Comparison of ENCODE assay signal across 13 cellular contexts in the genomic region with DNA sequence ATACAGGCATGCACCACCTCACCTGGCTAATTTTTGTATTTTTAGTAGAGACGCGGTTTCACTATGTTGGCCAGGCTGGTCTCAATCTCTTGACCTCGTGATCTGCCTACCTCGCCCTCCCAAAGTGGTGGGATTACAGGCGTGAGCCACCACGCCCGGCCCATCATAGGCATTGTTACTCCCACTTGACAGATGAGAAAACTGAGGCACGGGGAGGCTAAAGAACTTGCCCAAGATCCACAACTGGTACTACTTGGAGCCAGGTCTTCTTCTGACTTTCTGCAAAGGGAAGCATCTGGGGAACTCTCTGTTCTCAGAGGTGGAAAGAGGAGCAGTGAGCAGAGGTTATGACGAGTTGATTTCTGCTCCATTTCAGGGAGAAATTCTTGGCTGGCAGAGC. TPM values are rescaled to one million over a fixed set of nuclear protein-coding genes. Genes with fewer than 3 reads are reported as not detected.
A peak's percentile ranks its signal among the peaks of the same experiment; 100 is the strongest.
DNase-seq lines count a peak whose midpoint lies in the region; ATAC-seq, FAIRE-seq and TF ChIP-seq lines count a peak whose summit lies in the region.
"Not testable (repeated sequence)": the region's sequence is repeated elsewhere in the genome, so short reads cannot be mapped to it uniquely, and the experiment has no call there.
"Had no signal": no experiment of that assay in that cellular context is flagged by ENCODE, and none has a peak within 500 bp of the region (broad histone marks: within the 10 kb centered on the region; RNA-seq: fewer than 3 reads in every experiment).

No MANE protein-coding gene starts in this region.

- not testable (repeated sequence) for H4K8ac ChIP-seq in H1 (ENCODE audit: extremely low read depth, insufficient read depth, low read length)

- POLR2A ChIA-PET in K562 (lab: Yijun Ruan, JAX) (interaction anchor here (0.6 kb wide), 2 partner anchors 78 to 579 kb away, joined by 3 read pairs; no protein-coding TSS in a partner anchor), H1 (lab: Charles Lee; ENCODE audit: partially characterized antibody) (interaction anchor here (13.2 kb wide), 1 partner anchor 15 kb away, joined by 198 read pairs; a partner anchor contains a TSS)

- not testable (repeated sequence) for TF ChIP-seq RAD21 in K562 (CRISPR knock-in tag; conservative IDR thresholded peaks at IDR 0.05 in 1 of 2, IDR thresholded peaks at IDR 0.05 in 1 of 2); H1 (IDR thresholded peaks at IDR 0.05 in 1 of 2, conservative IDR thresholded peaks at IDR 0.05 in 1 of 2; ENCODE audit: low read depth in 2 of 2, low read length in 2 of 2)

- not testable (repeated sequence) for H3K9ac ChIP-seq in K562 (ENCODE audit: insufficient read depth in 1 of 2, low read depth in 2 of 2, low read length in 2 of 2); H1 (replicated peaks in 1 of 4; ENCODE audit: extremely low read depth in 1 of 4, low read depth in 3 of 4, low read length in 3 of 4)

- H2BK12ac ChIP-seq in H1 (ENCODE audit: low read depth, low read length), result 0 out of 2 replicates have a peak overlapping the region, but pooled peaks have one; percentile 90

- H3K4me2 ChIP-seq in K562 (ENCODE audit: insufficient read depth, low read length); H1 (ENCODE audit: insufficient read depth in 1 of 2, low read depth in 2 of 2, low read length in 2 of 2): not testable (repeated sequence)

- not testable (repeated sequence) for H3K36me3 Mint-ChIP-seq in mesothelial cell of epicardium; osteocyte (ENCODE audit: unreplicated experiment)

- not testable (repeated sequence) for H3K27me3 ChIP-seq in SJCRH30; K562 (ENCODE audit: control insufficient read depth in 2 of 2, insufficient read depth in 2 of 2, low read length in 2 of 2); H1 (replicated peaks in 1 of 4; ENCODE audit: control insufficient read depth in 3 of 4, extremely low read depth in 1 of 4, insufficient read depth in 3 of 4, low read length in 3 of 4); layer of hippocampus (ENCODE audit: control insufficient read depth, insufficient read depth, low read length); stomach; upper lobe of right lung

- H2AK5ac ChIP-seq in H1 (ENCODE audit: low read depth, low read length), result not testable (repeated sequence)

- not testable (repeated sequence) for ATAC-seq in K562, upper lobe of right lung

- intact Hi-C loops in K562 (cut with micrococcal nuclease); stomach (cut with DNase I; ENCODE audit: low total_unique reads); upper lobe of right lung (cut with DNase I): not testable (repeated sequence)

- not testable (repeated sequence) for H3K56ac ChIP-seq in H1 (replicated peaks; ENCODE audit: insufficient read length, low read depth, low read length)

- not testable (repeated sequence) for DNase-seq in SJCRH30; K562 (ENCODE audit: extremely low read depth in 1 of 4, low spot score in 3 of 4); H1 (ENCODE audit: low read depth in 1 of 2, low spot score in 2 of 2); mesothelial cell of epicardium (ENCODE audit: low spot score in 2 of 2, unreplicated experiment in 2 of 2); osteocyte (ENCODE audit: extremely low spot score, unreplicated experiment); stomach; upper lobe of right lung

- peaks cover 30% of the 10 kb centered on the region for H3K4me1 Mint-ChIP-seq in mesothelial cell of epicardium
- H3K4me1 Mint-ChIP-seq in osteocyte (ENCODE audit: unreplicated experiment), result peaks cover 78% of the 10 kb centered on the region

- H3K4me3 Mint-ChIP-seq in mesothelial cell of epicardium; osteocyte (ENCODE audit: unreplicated experiment): not testable (repeated sequence)

- TF ChIP-seq CTCF in K562 (IDR thresholded peaks at IDR 0.05 in 2 of 3, conservative IDR thresholded peaks at IDR 0.05 in 1 of 3; ENCODE audit: insufficient read depth in 2 of 3, low read depth in 1 of 3, low read length in 3 of 3); H1 (IDR thresholded peaks at IDR 0.05; ENCODE audit: control extremely low read depth in 1 of 3, insufficient read depth in 1 of 3, low read depth in 1 of 3, low read length in 3 of 3); mesothelial cell of epicardium (IDR thresholded peaks at IDR 0.05; ENCODE audit: unreplicated experiment); osteocyte (IDR thresholded peaks at IDR 0.05); stomach (IDR thresholded peaks at IDR 0.05); upper lobe of right lung (IDR thresholded peaks at IDR 0.05): not testable (repeated sequence)

- H3K14ac ChIP-seq in H1 (ENCODE audit: insufficient read length), result not testable (repeated sequence)

- H3K9me3 ChIP-seq in SJCRH30 (replicated peaks); K562 (replicated peaks; ENCODE audit: control insufficient read depth, insufficient read depth, low read depth, low read length); H1 (ENCODE audit: insufficient read depth in 2 of 2, low read depth in 1 of 2, low read length in 1 of 2); stomach; upper lobe of right lung: not testable (repeated sequence)

- BruUV-seq in K562 (replicated peaks; lab: Mats Ljungman, UMichigan), result not testable (repeated sequence)

- TF ChIP-seq EP300 in K562 (IDR thresholded peaks at IDR 0.05; ENCODE audit: low read length); H1 (IDR thresholded peaks at IDR 0.05; ENCODE audit: borderline replicate concordance in 1 of 2, low read depth in 2 of 2, low read length in 2 of 2); stomach (IDR thresholded peaks at IDR 0.05): not testable (repeated sequence)

- H2AFZ ChIP-seq in K562 (ENCODE audit: low read depth, low read length); H1 (ENCODE audit: low read length): not testable (repeated sequence)

- not testable (repeated sequence) for H3K79me1 ChIP-seq in H1 (ENCODE audit: low read depth, low read length)

- not testable (repeated sequence) for H4K91ac ChIP-seq in H1 (replicated peaks; ENCODE audit: insufficient read length, low read length)

- CTCF ChIA-PET in K562 (lab: Yijun Ruan, JAX; ENCODE audit: low intra/inter-chr PET ratio), result interaction anchor here (0.6 kb wide), 1 partner anchor 42 kb away, joined by 3 read pairs; no protein-coding TSS in a partner anchor
- CTCF ChIA-PET in H1 (lab: Charles Lee; ENCODE audit: partially characterized antibody), result interaction anchor here (0.7 to 16.8 kb wide), 6 partner anchors 9 to 56 kb away, joined by 3 to 1347 read pairs (median 3); a partner anchor contains a TSS

- peaks cover 42% of the 10 kb centered on the region for H3K4me1 ChIP-seq in SJCRH30
- peaks cover 26 to 47% of the 10 kb centered on the region in 2 experiments for H3K4me1 ChIP-seq in K562 (replicated peaks in 1 of 2; ENCODE audit: control insufficient read depth in 2 of 2, insufficient read depth in 2 of 2, low read length in 2 of 2)
- H3K4me1 ChIP-seq in H1 (replicated peaks in 1 of 4; ENCODE audit: control insufficient read depth in 3 of 4, insufficient read depth in 4 of 4, low read length in 3 of 4), result peaks cover under 1 to 27% (median 11%) of the 10 kb centered on the region in 4 experiments
- H3K4me1 ChIP-seq in stomach, result peaks cover 59 to 72% (median 65%) of the 10 kb centered on the region in 4 donors
- H3K4me1 ChIP-seq in upper lobe of right lung, result peaks cover 60% of the 10 kb centered on the region

- H3K9me3 Mint-ChIP-seq in mesothelial cell of epicardium; osteocyte (ENCODE audit: unreplicated experiment): not testable (repeated sequence)

- H2BK15ac ChIP-seq in H1 (ENCODE audit: low read length), result not testable (repeated sequence)

- 0 out of 2 replicates have a peak overlapping the region, but pooled peaks have one; percentile 24 for H2BK5ac ChIP-seq in H1 (ENCODE audit: low read depth, low read length)

- not testable (repeated sequence) for H3K23me2 ChIP-seq in H1 (ENCODE audit: low read depth, low read length)

- H3K18ac ChIP-seq in H1 (ENCODE audit: extremely low read depth, low read length), result not testable (repeated sequence)

- not testable (repeated sequence) for H3K79me2 ChIP-seq in K562 (ENCODE audit: control insufficient read depth, insufficient read depth, low read length); H1 (ENCODE audit: control insufficient read depth in 1 of 2, insufficient read depth in 2 of 2, low read length in 2 of 2)

- H3K9me1 ChIP-seq in K562 (ENCODE audit: control insufficient read depth, insufficient read depth, low read length), result not testable (repeated sequence)

- H3K27me3 Mint-ChIP-seq in mesothelial cell of epicardium (ENCODE audit: low read depth); osteocyte (ENCODE audit: unreplicated experiment): not testable (repeated sequence)

- not testable (repeated sequence) for H3K23ac ChIP-seq in H1 (ENCODE audit: insufficient read length)

- in situ Hi-C loops in K562 (cut with MboI), result not testable (repeated sequence)

- not testable (repeated sequence) for H3K4ac ChIP-seq in H1 (replicated peaks; ENCODE audit: insufficient read length, low read depth, low read length)

- H4K20me1 ChIP-seq in K562 (replicated peaks; ENCODE audit: control insufficient read depth, insufficient read depth, low read length); H1 (replicated peaks in 1 of 2; ENCODE audit: control insufficient read depth in 1 of 2, insufficient read depth in 2 of 2, low read length in 2 of 2): not testable (repeated sequence)

- not testable (repeated sequence) for H3K36me3 ChIP-seq in SJCRH30; K562 (ENCODE audit: control insufficient read depth, insufficient read depth, low read length); H1 (ENCODE audit: control insufficient read depth in 2 of 4, insufficient read depth in 4 of 4, low read length in 3 of 4); stomach; upper lobe of right lung

- not testable (repeated sequence) for TF ChIP-seq POLR2A in K562 (conservative IDR thresholded peaks at IDR 0.05); H1 (IDR thresholded peaks at IDR 0.05; ENCODE audit: control extremely low read depth in 1 of 2, low read depth in 2 of 2, low read length in 2 of 2); stomach (IDR thresholded peaks at IDR 0.05)

- peak overlapping the region; percentile 53 for H3K27ac Mint-ChIP-seq in mesothelial cell of epicardium
- H3K27ac Mint-ChIP-seq in osteocyte (ENCODE audit: unreplicated experiment), result peak overlapping the region; percentile 99

- peak overlapping the region; percentile 78; the same call in 1 of the 2 replicates for H3K27ac ChIP-seq in SJCRH30
- not testable (repeated sequence) for H3K27ac ChIP-seq in K562 (ENCODE audit: extremely low read depth, low read depth, low read length); H1 (ENCODE audit: low read depth, low read length)
- H3K27ac ChIP-seq in layer of hippocampus (ENCODE audit: low read depth, low read length), result peak overlapping the region; percentile 52
- peak overlapping the region; percentile 37 to 98 (median 95) for H3K27ac ChIP-seq in stomach
- peak overlapping the region; percentile 71 for H3K27ac ChIP-seq in upper lobe of right lung

- H2BK20ac ChIP-seq in H1 (ENCODE audit: low read length), result peak overlapping the region; percentile 91; the same call in 1 of the 2 replicates

- not testable (repeated sequence) for H2BK120ac ChIP-seq in H1 (replicated peaks; ENCODE audit: low read depth, low read length)

- not testable (repeated sequence) for H3K4me3 ChIP-seq in SJCRH30; K562; H1 (ENCODE audit: extremely low read depth in 1 of 4, insufficient read depth in 2 of 4, low read depth in 3 of 4, low read length in 4 of 4); stomach; upper lobe of right lung

- H4K5ac ChIP-seq in H1 (ENCODE audit: insufficient read length, low read depth, low read length), result not testable (repeated sequence)

- WGBS in K562 (ENCODE audit: insufficient coverage, low coverage, missing lambda C conversion rate), result 50% methylated on average over 7 of the region's 9 CpGs
- 82% methylated on average over 9 of the region's 9 CpGs; no CpG with 5 or more reads in 1 of the 2 experiments for WGBS in H1 (ENCODE audit: extremely low coverage in 1 of 2, insufficient coverage in 1 of 2, insufficient read length in 1 of 2, insufficient replicate concordance in 2 of 2, low coverage in 1 of 2, low lambda C conversion rate in 2 of 2, missing lambda C conversion rate in 1 of 2), 2 experiments
- 77 to 87% (median 79%) methylated on average over 9 of the region's 9 CpGs for WGBS in stomach, 5 donors

- not testable (repeated sequence) for FAIRE-seq in K562 (lab: Jason Lieb, UNC); H1 (lab: Jason Lieb, UNC)

RNA-seq across cellular contexts. Expression of a gene that starts 9.4 kb away (rescaled TPM):
- 11.9 and 12.4 TPM in 2 replicates for total RNA-seq in SJCRH30 (2014; rRNA removed; shearing (Covaris generic))
- total RNA-seq in K562 (2011; cell fraction: chromatin; rRNA removed; ENCODE audit: low replicate concordance), result 7.9 and 25.6 TPM in 2 replicates
- 22.5 and 24.0 TPM in 2 replicates for total RNA-seq in K562 (2011; cell fraction: nucleolus; rRNA removed)
- total RNA-seq in K562 (2011; cell fraction: nucleoplasm; rRNA removed), result 13.4 and 14.2 TPM in 2 replicates
- 29.0 and 41.6 TPM in 2 replicates for total RNA-seq in K562 (2014; rRNA removed)
- total RNA-seq in K562 (2014; rRNA removed; fragmentation: Illumina TruSeq; extraction: Trizol), result 2.7 and 3.2 TPM in 2 replicates
- 7.3 and 8.3 TPM in 2 replicates for total RNA-seq in K562 (2015; rRNA removed; fragmentation: Illumina TruSeq; extraction: Trizol)
- 62.8 and 70.2 TPM in 2 replicates for total RNA-seq in K562 (2021)
- 4.0 and 13.8 TPM in 2 replicates for polyA plus RNA-seq in K562 (2011; rRNA removed)
- 6.0 and 18.2 TPM in 2 replicates for polyA plus RNA-seq in K562 (2011; cell fraction: cytosol; rRNA removed)
- 9.9 and 15.1 TPM in 2 replicates for polyA plus RNA-seq in K562 (2011; cell fraction: nucleus; rRNA removed)
- 24.9 and 50.5 TPM in 2 replicates for polyA plus RNA-seq in K562 (2012)
- polyA plus RNA-seq in K562 (2014; fragmentation: Illumina TruSeq; extraction: Trizol), result 18.4 and 49.9 TPM in 2 replicates
- polyA plus RNA-seq in K562 (2014; fragmentation: Nextera tagmentation; extraction: Ambion mirVana), result under 1 TPM; 0.67 to 0.69 TPM
- polyA plus RNA-seq in K562 (2014; rRNA removed), result 22.5 and 28.1 TPM in 2 replicates
- polyA minus RNA-seq in K562 (2011; rRNA and poly(A)+ RNA removed), result 1.9 and 2.3 TPM in 2 replicates
- polyA minus RNA-seq in K562 (2011; cell fraction: cytosol; rRNA and poly(A)+ RNA removed), result 12.7 and 21.9 TPM in 2 replicates
- 10.2 and 10.6 TPM in 2 replicates for polyA minus RNA-seq in K562 (2011; cell fraction: nucleus; rRNA and poly(A)+ RNA removed)
- total RNA-seq in H1 (2021; fragmentation: NEBNext Ultra II Directional; extraction: Animal tissue kit (Norgen Biotek cat#: 25700)), result 10.1 and 11.2 TPM in 2 replicates
- 8.3 and 15.4 TPM in 2 replicates for polyA plus RNA-seq in H1 (2011; rRNA removed)
- 5.3 TPM for polyA plus RNA-seq in H1 (2011; cell fraction: cytosol; rRNA removed)
- polyA plus RNA-seq in H1 (2011; cell fraction: nucleus; rRNA removed), result 7.8 TPM
- polyA plus RNA-seq in H1 (2012, experiment 1 of 2), result 5.5 to 11.6 TPM (median 10.8 TPM) in 4 replicates
- 8.9 TPM for polyA plus RNA-seq in H1 (2012, experiment 2 of 2)
- 11.0 TPM for polyA plus RNA-seq in H1 (2013, experiment 1 of 2)
- polyA plus RNA-seq in H1 (2013, experiment 2 of 2), result 10.5 TPM
- 2.1 and 2.2 TPM in 2 replicates for polyA minus RNA-seq in H1 (2011; rRNA and poly(A)+ RNA removed)
- polyA minus RNA-seq in H1 (2011; cell fraction: cytosol; rRNA and poly(A)+ RNA removed), result 4.3 TPM
- 5.1 TPM for polyA minus RNA-seq in H1 (2011; cell fraction: nucleus; rRNA and poly(A)+ RNA removed)
- 38.5 to 39.1 TPM (median 38.8 TPM) in 3 replicates for total RNA-seq in mesothelial cell of epicardium
- total RNA-seq in osteocyte, result 282 and 283 TPM in 2 replicates
- 100 to 1,000 TPM in 2 of 5 donors, 10 to 100 TPM in 3; 28.6 to 195 (median 66.3) TPM for total RNA-seq in stomach
- polyA plus RNA-seq in stomach, result 100 to 1,000 TPM in 1 of 3 donors, 10 to 100 TPM in 2; 70.2 to 112 (median 90.1) TPM
- total RNA-seq in upper lobe of right lung, result 73.9 TPM
- total RNA-seq: CD4-positive, CD25-positive, alpha-beta regulatory T cell had no signal
- polyA plus RNA-seq: CD4-positive, CD25-positive, alpha-beta regulatory T cell had no signal

RNA-seq across cellular contexts. Expression of a gene that starts 29.0 kb away (rescaled TPM):
- total RNA-seq in SJCRH30 (2014; rRNA removed; shearing (Covaris generic)), result not detected in 2 replicates
- not detected in 2 replicates for total RNA-seq in K562 (2011; cell fraction: chromatin; rRNA removed; ENCODE audit: low replicate concordance)
- not detected in 2 replicates for total RNA-seq in K562 (2011; cell fraction: nucleolus; rRNA removed)
- not detected in 2 replicates for total RNA-seq in K562 (2011; cell fraction: nucleoplasm; rRNA removed)
- total RNA-seq in K562 (2014; rRNA removed) (not detected in 2 replicates), K562 (2014; rRNA removed; fragmentation: Illumina TruSeq; extraction: Trizol) (not detected in 2 replicates), K562 (2015; rRNA removed; fragmentation: Illumina TruSeq; extraction: Trizol) (not detected in 2 replicates), K562 (2021) (not detected in 2 replicates), mesothelial cell of epicardium (0.43 to 0.64 TPM (median 0.54 TPM) in 3 replicates), osteocyte (not detected in 2 replicates), stomach (1 to 10 TPM in 1 of 5 donors, not detected in 4; 4.2 TPM), upper lobe of right lung (2.5 TPM)
- polyA plus RNA-seq in K562 (2011; rRNA removed) (not detected in 2 replicates), K562 (2014; fragmentation: Illumina TruSeq; extraction: Trizol) (not detected in 2 replicates), K562 (2014; fragmentation: Nextera tagmentation; extraction: Ambion mirVana) (not detected), K562 (2014; rRNA removed) (not detected in 2 replicates), H1 (2011; rRNA removed) (not detected in 2 replicates), stomach (1 to 10 TPM; 4.1 to 7.1 (median 5.0) TPM)
- not detected in 2 replicates for polyA plus RNA-seq in K562 (2011; cell fraction: cytosol; rRNA removed)
- polyA plus RNA-seq in K562 (2011; cell fraction: nucleus; rRNA removed), result not detected in 2 replicates
- polyA plus RNA-seq in K562 (2012), result 0.19 TPM in 1 of 2 replicates, not detected in the other
- not detected in 2 replicates for polyA minus RNA-seq in K562 (2011; rRNA and poly(A)+ RNA removed)
- polyA minus RNA-seq in K562 (2011; cell fraction: cytosol; rRNA and poly(A)+ RNA removed), result not detected in 2 replicates
- polyA minus RNA-seq in K562 (2011; cell fraction: nucleus; rRNA and poly(A)+ RNA removed), result not detected in 2 replicates
- total RNA-seq in H1 (2021; fragmentation: NEBNext Ultra II Directional; extraction: Animal tissue kit (Norgen Biotek cat#: 25700)), result not detected in 2 replicates
- not detected for polyA plus RNA-seq in H1 (2011; cell fraction: cytosol; rRNA removed)
- not detected for polyA plus RNA-seq in H1 (2011; cell fraction: nucleus; rRNA removed)
- not detected in 4 replicates for polyA plus RNA-seq in H1 (2012, experiment 1 of 2)
- not detected for polyA plus RNA-seq in H1 (2012, experiment 2 of 2)
- not detected for polyA plus RNA-seq in H1 (2013, experiment 1 of 2)
- not detected for polyA plus RNA-seq in H1 (2013, experiment 2 of 2)
- polyA minus RNA-seq in H1 (2011; rRNA and poly(A)+ RNA removed), result not detected in 2 replicates
- not detected for polyA minus RNA-seq in H1 (2011; cell fraction: cytosol; rRNA and poly(A)+ RNA removed)
- not detected for polyA minus RNA-seq in H1 (2011; cell fraction: nucleus; rRNA and poly(A)+ RNA removed)
- total RNA-seq: CD4-positive, CD25-positive, alpha-beta regulatory T cell; H4; PC-3 had no signal
- polyA plus RNA-seq: AG04450 had no signal

RNA-seq across cellular contexts. Expression of a gene that starts 31.7 kb away (rescaled TPM):
- total RNA-seq in SJCRH30 (2014; rRNA removed; shearing (Covaris generic)), result 28.9 and 30.9 TPM in 2 replicates
- total RNA-seq in K562 (2011; cell fraction: chromatin; rRNA removed; ENCODE audit: low replicate concordance), result 5.4 and 20.1 TPM in 2 replicates
- 9.2 and 11.7 TPM in 2 replicates for total RNA-seq in K562 (2011; cell fraction: nucleolus; rRNA removed)
- 6.9 and 8.3 TPM in 2 replicates for total RNA-seq in K562 (2011; cell fraction: nucleoplasm; rRNA removed)
- total RNA-seq in K562 (2014; rRNA removed) (4.2 and 4.4 TPM in 2 replicates), K562 (2014; rRNA removed; fragmentation: Illumina TruSeq; extraction: Trizol) (0.57 and 0.84 TPM in 2 replicates), K562 (2015; rRNA removed; fragmentation: Illumina TruSeq; extraction: Trizol) (1.6 TPM in 2 replicates), K562 (2021) (4.6 and 5.8 TPM in 2 replicates), mesothelial cell of epicardium (12.2 to 13.6 TPM (median 13.1 TPM) in 3 replicates), osteocyte (29.2 and 31.5 TPM in 2 replicates), stomach (100 to 1,000 TPM in 1 of 5 donors, 10 to 100 TPM in 2, 1 to 10 TPM in 2; 5.5 to 120 (median 28.4) TPM), upper lobe of right lung (17.0 TPM)
- polyA plus RNA-seq in K562 (2011; rRNA removed) (3.0 and 4.2 TPM in 2 replicates), K562 (2014; fragmentation: Illumina TruSeq; extraction: Trizol) (1.5 and 3.2 TPM in 2 replicates), K562 (2014; fragmentation: Nextera tagmentation; extraction: Ambion mirVana) (under 1 TPM; 0.13 to 0.20 TPM), K562 (2014; rRNA removed) (3.6 and 5.8 TPM in 2 replicates), H1 (2011; rRNA removed) (13.5 and 17.4 TPM in 2 replicates), stomach (10 to 100 TPM; 11.3 to 17.8 (median 13.6) TPM)
- polyA plus RNA-seq in K562 (2011; cell fraction: cytosol; rRNA removed), result 4.8 and 9.8 TPM in 2 replicates
- polyA plus RNA-seq in K562 (2011; cell fraction: nucleus; rRNA removed), result 14.1 and 18.7 TPM in 2 replicates
- 2.4 and 4.6 TPM in 2 replicates for polyA plus RNA-seq in K562 (2012)
- 1.2 and 1.3 TPM in 2 replicates for polyA minus RNA-seq in K562 (2011; rRNA and poly(A)+ RNA removed)
- 5.9 TPM in 2 replicates for polyA minus RNA-seq in K562 (2011; cell fraction: cytosol; rRNA and poly(A)+ RNA removed)
- polyA minus RNA-seq in K562 (2011; cell fraction: nucleus; rRNA and poly(A)+ RNA removed), result 4.6 and 4.7 TPM in 2 replicates
- 14.4 and 14.6 TPM in 2 replicates for total RNA-seq in H1 (2021; fragmentation: NEBNext Ultra II Directional; extraction: Animal tissue kit (Norgen Biotek cat#: 25700))
- 11.2 TPM for polyA plus RNA-seq in H1 (2011; cell fraction: cytosol; rRNA removed)
- 23.7 TPM for polyA plus RNA-seq in H1 (2011; cell fraction: nucleus; rRNA removed)
- polyA plus RNA-seq in H1 (2012, experiment 1 of 2), result 7.9 to 13.1 TPM (median 11.6 TPM) in 4 replicates
- polyA plus RNA-seq in H1 (2012, experiment 2 of 2), result 11.4 TPM
- 9.2 TPM for polyA plus RNA-seq in H1 (2013, experiment 1 of 2)
- 9.2 TPM for polyA plus RNA-seq in H1 (2013, experiment 2 of 2)
- 6.8 and 7.5 TPM in 2 replicates for polyA minus RNA-seq in H1 (2011; rRNA and poly(A)+ RNA removed)
- 11.4 TPM for polyA minus RNA-seq in H1 (2011; cell fraction: cytosol; rRNA and poly(A)+ RNA removed)
- polyA minus RNA-seq in H1 (2011; cell fraction: nucleus; rRNA and poly(A)+ RNA removed), result 5.0 TPM
- total RNA-seq: CD4-positive, CD25-positive, alpha-beta regulatory T cell had no signal
- polyA plus RNA-seq: CD4-positive, CD25-positive, alpha-beta regulatory T cell; IgD-negative memory B cell had no signal

RNA-seq across cellular contexts. Expression of a gene that starts 57.7 kb away (rescaled TPM):
- total RNA-seq in SJCRH30 (2014; rRNA removed; shearing (Covaris generic)), result 25.1 and 34.1 TPM in 2 replicates
- 235 and 500 TPM in 2 replicates for total RNA-seq in K562 (2011; cell fraction: chromatin; rRNA removed; ENCODE audit: low replicate concordance)
- 281 and 297 TPM in 2 replicates for total RNA-seq in K562 (2011; cell fraction: nucleolus; rRNA removed)
- 245 and 253 TPM in 2 replicates for total RNA-seq in K562 (2011; cell fraction: nucleoplasm; rRNA removed)
- total RNA-seq in K562 (2014; rRNA removed), result 48.0 and 51.3 TPM in 2 replicates
- 19.7 and 24.2 TPM in 2 replicates for total RNA-seq in K562 (2014; rRNA removed; fragmentation: Illumina TruSeq; extraction: Trizol)
- total RNA-seq in K562 (2015; rRNA removed; fragmentation: Illumina TruSeq; extraction: Trizol), result 29.9 and 31.1 TPM in 2 replicates
- total RNA-seq in K562 (2021), result 57.1 and 61.3 TPM in 2 replicates
- 50.4 and 53.3 TPM in 2 replicates for polyA plus RNA-seq in K562 (2011; rRNA removed)
- polyA plus RNA-seq in K562 (2011; cell fraction: cytosol; rRNA removed), result 27.8 and 56.0 TPM in 2 replicates
- polyA plus RNA-seq in K562 (2011; cell fraction: nucleus; rRNA removed), result 156 and 291 TPM in 2 replicates
- polyA plus RNA-seq in K562 (2012), result 41.4 and 63.8 TPM in 2 replicates
- 31.6 and 42.5 TPM in 2 replicates for polyA plus RNA-seq in K562 (2014; fragmentation: Illumina TruSeq; extraction: Trizol)
- 1 to 10 TPM; 1.5 to 1.9 TPM for polyA plus RNA-seq in K562 (2014; fragmentation: Nextera tagmentation; extraction: Ambion mirVana)
- 69.5 and 71.3 TPM in 2 replicates for polyA plus RNA-seq in K562 (2014; rRNA removed)
- 26.8 and 33.7 TPM in 2 replicates for polyA minus RNA-seq in K562 (2011; rRNA and poly(A)+ RNA removed)
- polyA minus RNA-seq in K562 (2011; cell fraction: cytosol; rRNA and poly(A)+ RNA removed), result 20.7 and 22.7 TPM in 2 replicates
- polyA minus RNA-seq in K562 (2011; cell fraction: nucleus; rRNA and poly(A)+ RNA removed), result 56.9 and 57.8 TPM in 2 replicates
- 46.5 and 49.3 TPM in 2 replicates for total RNA-seq in H1 (2021; fragmentation: NEBNext Ultra II Directional; extraction: Animal tissue kit (Norgen Biotek cat#: 25700))
- 57.2 and 81.0 TPM in 2 replicates for polyA plus RNA-seq in H1 (2011; rRNA removed)
- 58.2 TPM for polyA plus RNA-seq in H1 (2011; cell fraction: cytosol; rRNA removed)
- 170 TPM for polyA plus RNA-seq in H1 (2011; cell fraction: nucleus; rRNA removed)
- polyA plus RNA-seq in H1 (2012, experiment 1 of 2), result 43.4 to 56.3 TPM (median 52.3 TPM) in 4 replicates
- 38.5 TPM for polyA plus RNA-seq in H1 (2012, experiment 2 of 2)
- 31.2 TPM for polyA plus RNA-seq in H1 (2013, experiment 1 of 2)
- 28.6 TPM for polyA plus RNA-seq in H1 (2013, experiment 2 of 2)
- polyA minus RNA-seq in H1 (2011; rRNA and poly(A)+ RNA removed), result 25.7 and 39.1 TPM in 2 replicates
- 36.0 TPM for polyA minus RNA-seq in H1 (2011; cell fraction: cytosol; rRNA and poly(A)+ RNA removed)
- 64.4 TPM for polyA minus RNA-seq in H1 (2011; cell fraction: nucleus; rRNA and poly(A)+ RNA removed)
- 96.6 to 107 TPM (median 96.6 TPM) in 3 replicates for total RNA-seq in mesothelial cell of epicardium
- total RNA-seq in osteocyte, result 50.0 and 56.1 TPM in 2 replicates
- 10 to 100 TPM; 39.5 to 87.9 (median 55.6) TPM for total RNA-seq in stomach
- polyA plus RNA-seq in stomach, result 10 to 100 TPM; 30.3 to 43.6 (median 34.1) TPM
- total RNA-seq in upper lobe of right lung, result 64.4 TPM
